1 cellular context compared by ENCODE assay signal in genomic region chr6:111259089-111259831, GRCh38.
TF ChIP-seq lines count a peak whose summit lies in the region.

No MANE protein-coding gene starts in this region.

TF ChIP-seq in K562, 482 proteins besides CTCF, POLR2A, EP300 and RAD21 (continued from another document and continues in another):
- 0 out of 2 replicates have a peak, but pooled peaks have one; percentile 45 for TF ChIP-seq ATF4 (CRISPR knock-in tag; IDR thresholded peaks at IDR 0.05)
- no peak for TF ChIP-seq RBM17 (IDR thresholded peaks at IDR 0.05; ENCODE audit: borderline replicate concordance, low read depth, low read length)
- peak; percentile 93 for TF ChIP-seq TFE3 (CRISPR knock-in tag; IDR thresholded peaks at IDR 0.05)
- peak; percentile 98 for TF ChIP-seq L3MBTL2 (IDR thresholded peaks at IDR 0.05)
- TF ChIP-seq ZNF699 (CRISPR knock-in tag; IDR thresholded peaks at IDR 0.05; ENCODE audit: insufficient replicate concordance) = no peak
- no peak for TF ChIP-seq STAT5A (IDR thresholded peaks at IDR 0.05; ENCODE audit: borderline replicate concordance, low read length)
- TF ChIP-seq FOXJ3 (CRISPR knock-in tag; IDR thresholded peaks at IDR 0.05) = peak; percentile 99
- TF ChIP-seq NR2C2 (CRISPR knock-in tag; IDR thresholded peaks at IDR 0.05) = no peak
- peak; percentile 67 for TF ChIP-seq NR2C2 (tag; IDR thresholded peaks at IDR 0.05)
- no peak for TF ChIP-seq ZNF23 (CRISPR knock-in tag; IDR thresholded peaks at IDR 0.05)
- no peak for TF ChIP-seq ZNF280B (CRISPR knock-in tag; IDR thresholded peaks at IDR 0.05)
- TF ChIP-seq ZBTB1 (CRISPR knock-in tag; IDR thresholded peaks at IDR 0.05; ENCODE audit: borderline replicate concordance, low read depth) = no peak
- TF ChIP-seq HDAC1 (IDR thresholded peaks at IDR 0.05) = peak in 1 of 2 experiments; percentile 90; a peak in 2 of 4 replicates
- peak; percentile 96 for TF ChIP-seq DEAF1 (CRISPR knock-in tag; IDR thresholded peaks at IDR 0.05)
- TF ChIP-seq SFPQ (IDR thresholded peaks at IDR 0.05; ENCODE audit: low read depth, low read length) = no peak
- TF ChIP-seq ZNF324 (CRISPR knock-in tag; IDR thresholded peaks at IDR 0.05) = no peak
- peak; percentile 82; the same call in 1 of the 2 replicates for TF ChIP-seq MTA3 (IDR thresholded peaks at IDR 0.05; ENCODE audit: borderline replicate concordance)
- TF ChIP-seq NCOA1 (IDR thresholded peaks at IDR 0.05; ENCODE audit: low read depth) = peak; percentile 49; the same call in 1 of the 2 replicates
- TF ChIP-seq GATA2 (CRISPR knock-in tag; IDR thresholded peaks at IDR 0.05) = no peak
- TF ChIP-seq STAT5B (CRISPR knock-in tag; IDR thresholded peaks at IDR 0.05) = no peak
- no peak for TF ChIP-seq ZNF134 (CRISPR knock-in tag; conservative IDR thresholded peaks at IDR 0.05)
- no peak for TF ChIP-seq ETS2 (tag; IDR thresholded peaks at IDR 0.05; ENCODE audit: borderline replicate concordance, poor library complexity, severe bottlenecking)
- TF ChIP-seq CGGBP1 (CRISPR knock-in tag; IDR thresholded peaks at IDR 0.05) = no peak
- no peak for TF ChIP-seq ZNF282 (CRISPR knock-in tag; IDR thresholded peaks at IDR 0.05)
- no peak for TF ChIP-seq ZNF644 (tag; IDR thresholded peaks at IDR 0.05; ENCODE audit: low read depth)
- peak; percentile 63 for TF ChIP-seq HNRNPLL (IDR thresholded peaks at IDR 0.05; ENCODE audit: low read depth, low read length, poor library complexity, severe bottlenecking)
- TF ChIP-seq ZKSCAN1 (IDR thresholded peaks at IDR 0.05; ENCODE audit: low read depth, low read length) = peak; percentile 14
- no peak for TF ChIP-seq SRSF7 (optimal IDR thresholded peaks at IDR 0.05; ENCODE audit: low read depth, low read length)
- peak; percentile 72 for TF ChIP-seq SUPT5H (IDR thresholded peaks at IDR 0.05)
- TF ChIP-seq TAF7 (tag; IDR thresholded peaks at IDR 0.05) = peak; percentile 62
- TF ChIP-seq CAMTA2 (CRISPR knock-in tag; conservative IDR thresholded peaks at IDR 0.05) = no peak
- no peak for TF ChIP-seq ZNF57 (CRISPR knock-in tag; IDR thresholded peaks at IDR 0.05)
- TF ChIP-seq LCOR (CRISPR knock-in tag; IDR thresholded peaks at IDR 0.05) = peak; percentile 89
- peak; percentile 100 for TF ChIP-seq USF2 (CRISPR knock-in tag; IDR thresholded peaks at IDR 0.05)
- peak; percentile 96 for TF ChIP-seq CXXC5 (CRISPR knock-in tag; IDR thresholded peaks at IDR 0.05)
- TF ChIP-seq POU5F1 (IDR thresholded peaks at IDR 0.05; ENCODE audit: borderline replicate concordance, low read depth, low read length, partially characterized antibody) = no peak
- TF ChIP-seq MBD2 (IDR thresholded peaks at IDR 0.05; ENCODE audit: borderline replicate concordance, low read depth) = peak; percentile 71; the same call in 1 of the 2 replicates
- peak; percentile 43 for TF ChIP-seq CTCFL (IDR thresholded peaks at IDR 0.05; ENCODE audit: borderline replicate concordance, insufficient read depth, low read depth, low read length, poor library complexity, severe bottlenecking)
- peak; percentile 80 for TF ChIP-seq ARID4B (CRISPR knock-in tag; IDR thresholded peaks at IDR 0.05)
- no peak for TF ChIP-seq PRPF4 (IDR thresholded peaks at IDR 0.05; ENCODE audit: insufficient read depth, low read depth, low read length, poor library complexity, severe bottlenecking)
- TF ChIP-seq NRF1 (conservative IDR thresholded peaks at IDR 0.05 in 1 of 2, IDR thresholded peaks at IDR 0.05 in 1 of 2) = peak; percentile 97
- TF ChIP-seq ATF2 (CRISPR knock-in tag; IDR thresholded peaks at IDR 0.05) = no peak
- no peak for TF ChIP-seq SREBF2 (CRISPR knock-in tag; IDR thresholded peaks at IDR 0.05)
- TF ChIP-seq KLF1 (tag; IDR thresholded peaks at IDR 0.05) = no peak
- no peak for TF ChIP-seq HNRNPK (IDR thresholded peaks at IDR 0.05; ENCODE audit: low read depth, low read length, poor library complexity, severe bottlenecking)
- peak; percentile 99; the same call in 1 of the 2 replicates for TF ChIP-seq BCOR (IDR thresholded peaks at IDR 0.05)
- no peak for TF ChIP-seq HDAC6 (IDR thresholded peaks at IDR 0.05; ENCODE audit: low read depth, low read length)
